In the genomic region with DNA sequence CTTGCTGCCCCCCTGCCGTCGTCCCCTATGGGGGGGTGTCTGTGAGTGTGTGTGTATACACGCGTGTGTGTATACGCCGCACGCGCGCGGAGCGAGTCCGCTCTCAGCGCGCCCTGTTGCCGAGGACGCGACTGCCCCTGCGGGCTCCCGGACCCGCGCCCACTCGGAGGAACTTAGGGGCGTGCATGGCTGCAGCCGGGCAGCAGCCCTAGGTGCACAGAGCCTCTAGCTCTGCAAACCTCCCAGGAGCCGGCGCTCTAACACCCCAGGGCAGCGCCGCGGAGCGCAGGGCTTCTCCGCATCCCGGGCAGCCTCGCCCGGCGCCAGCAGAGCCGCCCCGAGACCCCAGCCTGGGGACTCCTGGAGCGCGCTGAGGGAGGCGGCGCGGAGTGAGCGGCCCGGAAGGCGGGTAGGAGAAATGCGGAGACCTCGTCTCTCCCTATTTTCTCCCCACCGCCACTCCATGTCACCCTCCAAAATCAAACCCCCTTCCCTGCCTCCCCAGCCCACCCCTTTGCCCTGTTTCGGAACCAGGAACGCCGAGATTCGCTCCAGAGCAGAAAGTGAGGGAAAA, we compare ENCODE assay signal across 8 cellular contexts. TPM values are rescaled to one million over a fixed set of nuclear protein-coding genes. Genes with fewer than 3 reads are reported as not detected.
DNase-seq lines count a peak whose midpoint lies in the region; ATAC-seq and TF ChIP-seq lines count a peak whose summit lies in the region.

No MANE protein-coding gene starts in this region.

- peaks cover 5% of the 10 kb centered on the region for H3K4me1 ChIP-seq in mucosa of stomach (ENCODE audit: control insufficient read depth, insufficient read depth, low read length)
- peaks cover 31% of the 10 kb centered on the region for H3K4me1 ChIP-seq in upper lobe of right lung

- peak overlapping the region; percentile 66 for H3K4me3 ChIP-seq in epithelial cell of proximal tubule (ENCODE audit: low read depth, low read length)
- H3K4me3 ChIP-seq in mucosa of stomach (ENCODE audit: low read length), result peak overlapping the region; percentile 77
- peak overlapping the region; percentile 96 for H3K4me3 ChIP-seq in upper lobe of right lung

- intact Hi-C loops in CD14-positive monocyte (cut with micrococcal nuclease), result loop anchor here (5.0 to 10.0 kb wide), 3 partner anchors 86 to 111 kb away; no protein-coding TSS in a partner anchor
- intact Hi-C loops in upper lobe of right lung (cut with DNase I), result loop anchor here (10.0 kb wide), 2 partner anchors 86 to 104 kb away; no protein-coding TSS in a partner anchor

- H3K9ac ChIP-seq in mucosa of stomach (ENCODE audit: low read length), result peak overlapping the region; percentile 91

- no peaks in the 10 kb centered on the region for H3K9me3 ChIP-seq in mucosa of stomach (ENCODE audit: control insufficient read depth, low read length)
- no peaks in the 10 kb centered on the region for H3K9me3 ChIP-seq in upper lobe of right lung

- H3K27me3 ChIP-seq in mucosa of stomach (ENCODE audit: control insufficient read depth, insufficient read depth, low read length) (no peaks in the 10 kb centered on the region), upper lobe of right lung (no peaks in the 10 kb centered on the region)

- no peaks in the 10 kb centered on the region for H3K27me3 Mint-ChIP-seq in CD14-positive monocyte (ENCODE audit: low read depth in 3 of 3)

- H3K27ac Mint-ChIP-seq in CD14-positive monocyte, result peak overlapping the region; percentile 91 to 98 (median 92)

- H3K27ac ChIP-seq in upper lobe of right lung, result peak overlapping the region; percentile 86

- peaks cover 0 to 12% (median 8%) of the 10 kb centered on the region in 7 donors for H3K9me3 Mint-ChIP-seq in CD14-positive monocyte

- peaks cover 40% of the 10 kb centered on the region for H3K4me1 Mint-ChIP-seq in CD14-positive monocyte

- H3K36me3 ChIP-seq in mucosa of stomach (ENCODE audit: control insufficient read depth, insufficient read depth, low read length) (peaks cover 5% of the 10 kb centered on the region), upper lobe of right lung (peaks cover 22% of the 10 kb centered on the region)

- DNase-seq in CD14-positive monocyte (ENCODE audit: low spot score), result no peak
- DNase-seq in Kasumi-1 (lab: John Stamatoyannopoulos, UW), result peak; percentile 28 to 51
- peak; percentile 47 to 53 for DNase-seq in activated CD4-positive, alpha-beta T cell treated with anti-CD3 and anti-CD28 coated beads, Interleukin-2, amount 50 U/mL, for 48 hours
- DNase-seq in epithelial cell of proximal tubule (ENCODE audit: low read depth), result no peak
- DNase-seq in upper lobe of right lung, result peak; percentile 81
- DNase-seq in GOT3 (lab: John Stamatoyannopoulos, UW), result no peak

- H3K36me3 Mint-ChIP-seq in CD14-positive monocyte, result peaks cover 29 to 31% of the 10 kb centered on the region in 2 donors

- peak overlapping the region; percentile 97 to 99 for H3K4me3 Mint-ChIP-seq in CD14-positive monocyte

- TF ChIP-seq CTCF in CD14-positive monocyte (IDR thresholded peaks at IDR 0.05), result no peak
- TF ChIP-seq CTCF in epithelial cell of proximal tubule (conservative IDR thresholded peaks at IDR 0.05; ENCODE audit: low read depth, low read length), result no peak
- no peak for TF ChIP-seq CTCF in upper lobe of right lung (IDR thresholded peaks at IDR 0.05)

- ATAC-seq in GM18909 (IDR thresholded peaks at IDR 0.05; ENCODE audit: poor library complexity, unreplicated experiment) (peak; percentile 29), upper lobe of right lung (peak; percentile 73)

RNA-seq across cellular contexts. Expression of a gene that starts 0.6 kb away (rescaled TPM):
- 10 to 100 TPM in 1 of 2 donors, 1 to 10 TPM in 1; 7.3 to 10.2 TPM for polyA plus RNA-seq in CD14-positive monocyte
- total RNA-seq in epithelial cell of proximal tubule (4.6 and 5.1 TPM in 2 replicates), upper lobe of right lung (44.1 TPM)

Comparison
In these comparisons a context has a peak if more than half of its experiments do, and no peak if none do; other contexts are left out.
1. DNase-seq: peak in Kasumi-1 (2 of 2), activated CD4-positive, alpha-beta T cell treated with anti-CD3 and anti-CD28 coated beads, Interleukin-2, amount 50 U/mL, for 48 hours (2 of 2) and upper lobe of right lung (single experiment); none in CD14-positive monocyte (single experiment), epithelial cell of proximal tubule (single experiment) and GOT3 (single experiment).
2. Peak in every context shown above with its lines, with median percentiles within 50 percentile points of each other: H3K4me3 ChIP-seq.